In genomic region chr16:5326395-5326794, GRCh38 we compare ENCODE assay signal across 21 cellular contexts.
A peak's percentile ranks its signal among the peaks of the same experiment; 100 is the strongest.
DNase-seq lines count a peak whose midpoint lies in the region; ATAC-seq and TF ChIP-seq lines count a peak whose summit lies in the region.
"Had no signal": no experiment of that assay in that cellular context is flagged by ENCODE, and none has a peak within 500 bp of the region (broad histone marks: within the 10 kb centered on the region; RNA-seq: fewer than 3 reads in every experiment).

No MANE protein-coding gene starts in this region.

- H3K27ac ChIP-seq in osteoblast (ENCODE audit: low read depth, low read length) = no peak overlapping the region
- H3K27ac ChIP-seq: 22Rv1; A549; BLaER1 treated with 17β-estradiol and CSF1 and Interleukin-3, amounts not matched to agents 10 nM and 100 nM; C4-2B had no signal

- no peaks in the 10 kb centered on the region for H3K79me2 ChIP-seq in osteoblast (ENCODE audit: insufficient read depth, low read length)

- no peak for TF ChIP-seq CTCF in osteoblast (IDR thresholded peaks at IDR 0.05; ENCODE audit: extremely low read depth, low read depth, low read length)

- DNase-seq in M059J (ENCODE audit: low read depth) (peak; percentile 25), RPMI7951 (ENCODE audit: low read depth) (peak; percentile 9), osteoblast (ENCODE audit: insufficient read length, low spot score, missing footprints) (peak; percentile 17), NOMO-1 treated with DMSO at 0.1 percent for 48 hours (lab: John Stamatoyannopoulos, UW; ENCODE audit: unreplicated experiment) (no peak)
- DNase-seq: AML-193; CD4-positive, alpha-beta T cell; CD8-positive, alpha-beta memory T cell; COR-L47; DMS 273 treated with DMSO at 0.1 percent for 48 hours; DMS153; DMS53; DMS79; DND-41; EL; GDM1 had no signal

- no peaks in the 10 kb centered on the region for H3K27me3 ChIP-seq in osteoblast (ENCODE audit: insufficient read depth, low read length)
- H3K27me3 ChIP-seq: BLaER1 treated with 17β-estradiol and CSF1 and Interleukin-3, amounts not matched to agents 10 nM and 100 nM had no signal

- no peak overlapping the region for H3K4me3 ChIP-seq in osteoblast (ENCODE audit: insufficient read depth, low read length)
- H3K4me3 ChIP-seq: A549; BLaER1 treated with 17β-estradiol and CSF1 and Interleukin-3, amounts not matched to agents 10 nM and 100 nM; GM12878 had no signal

- no peaks in the 10 kb centered on the region for H3K4me1 ChIP-seq in osteoblast (ENCODE audit: insufficient read depth, low read length)
- H3K4me1 ChIP-seq: A549 had no signal

- no peak for ATAC-seq in HG03139 (IDR thresholded peaks at IDR 0.05; ENCODE audit: unreplicated experiment)
- ATAC-seq: A549, GM12878 had no signal

- H3K9me3 ChIP-seq in osteoblast (ENCODE audit: low read depth, low read length) = peaks cover 3% of the 10 kb centered on the region
- H3K9me3 ChIP-seq: A549 had no signal

- no peaks in the 10 kb centered on the region for H3K36me3 ChIP-seq in osteoblast (ENCODE audit: insufficient read depth, low read length)
- H3K36me3 ChIP-seq: BLaER1 treated with 17β-estradiol and CSF1 and Interleukin-3, amounts not matched to agents 10 nM and 100 nM had no signal

- no peaks in the 10 kb centered on the region for H4K20me1 ChIP-seq in osteoblast (ENCODE audit: insufficient read depth, low read length)
- H4K20me1 ChIP-seq: BLaER1 treated with 17β-estradiol and CSF1 and Interleukin-3, amounts not matched to agents 10 nM and 100 nM had no signal

- no peak overlapping the region for H3K4me2 ChIP-seq in osteoblast (ENCODE audit: insufficient read depth, low read length)
- H3K4me2 ChIP-seq: A549; BLaER1 treated with 17β-estradiol and CSF1 and Interleukin-3, amounts not matched to agents 10 nM and 100 nM had no signal

- no peak overlapping the region for H2AFZ ChIP-seq in osteoblast (ENCODE audit: low read length)
